Comparison of ENCODE assay signal across 8 cellular contexts in the genomic region with DNA sequence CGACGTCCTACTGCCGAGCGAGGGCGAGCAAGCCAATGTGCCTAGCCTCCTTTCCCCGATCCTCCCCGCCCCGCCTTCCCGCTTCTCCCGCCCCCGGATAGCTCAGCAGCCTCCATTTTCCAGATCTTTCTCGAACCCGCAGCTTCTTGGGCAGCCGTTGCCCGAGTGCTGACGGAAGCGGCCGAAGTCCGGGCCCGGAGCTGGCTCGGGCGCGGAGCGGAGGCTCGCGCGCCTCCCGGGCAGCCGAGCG. TPM values are rescaled to one million over a fixed set of nuclear protein-coding genes. Genes with fewer than 3 reads are reported as not detected.
DNase-seq lines count a peak whose midpoint lies in the region; ATAC-seq, FAIRE-seq and TF ChIP-seq lines count a peak whose summit lies in the region.

No MANE protein-coding gene starts in this region.

- H3K4me1 ChIP-seq in A549 (no peaks in the 10 kb centered on the region), vagina (no peaks in the 10 kb centered on the region)

- no peaks in the 10 kb centered on the region for H4K20me1 ChIP-seq in neural cell (ENCODE audit: insufficient read depth)

- TF ChIP-seq CTCF in A549 (IDR thresholded peaks at IDR 0.05) (no peak), NB4 (IDR thresholded peaks at IDR 0.05; ENCODE audit: low read depth, low read length) (no peak), foreskin fibroblast (IDR thresholded peaks at IDR 0.05; ENCODE audit: low read depth, low read length) (no peak), neural cell (IDR thresholded peaks at IDR 0.05; ENCODE audit: poor library complexity, severe bottlenecking) (no peak), vagina (IDR thresholded peaks at IDR 0.05) (no peak)

- no peak for FAIRE-seq in A549 (lab: Jason Lieb, UNC)

- H3K9me3 ChIP-seq in A549 (no peaks in the 10 kb centered on the region), neural cell (ENCODE audit: low read length) (no peaks in the 10 kb centered on the region), vagina (no peaks in the 10 kb centered on the region)

- peaks cover 27% of the 10 kb centered on the region for H3K79me2 ChIP-seq in neural cell (replicated peaks; ENCODE audit: insufficient read depth, low read length)

- H3F3A ChIP-seq in neural cell (ENCODE audit: insufficient read depth, low read length, poor library complexity, severe bottlenecking), result no peaks in the 10 kb centered on the region

- DNase-seq in A549 (ENCODE audit: low read depth in 1 of 2, low spot score in 1 of 2) (peak; percentile 64 to 85), GF-D8 (lab: John Stamatoyannopoulos, UW) (peak; percentile 78), NB4 (ENCODE audit: low read depth) (no peak), foreskin fibroblast (peak; percentile 86 to 96), vagina (ENCODE audit: extremely low spot score in 2 of 2) (no peak)
- DNase-seq in activated CD4-positive, alpha-beta memory T cell treated with anti-CD3 and anti-CD28 coated beads for 36 hours, result peak; percentile 79

- H3K9me3 Mint-ChIP-seq in activated CD4-positive, alpha-beta memory T cell treated with anti-CD3 and anti-CD28 coated beads for 36 hours, result no peaks in the 10 kb centered on the region

- no peaks in the 10 kb centered on the region for H3K9me2 ChIP-seq in neural cell (ENCODE audit: insufficient read depth, low read length)

- POLR2A ChIA-PET in A549 (lab: Yijun Ruan, JAX), result interaction anchor here (0.6 to 2.7 kb wide), 6 partner anchors 24 to 790 kb away, joined by 3 to 18 read pairs (median 3); partner anchors contain the start of genes ABHD18, INTU, MFSD8 and PLK4
- POLR2A ChIA-PET in activated CD4-positive, alpha-beta memory T cell treated with anti-CD3 and anti-CD28 coated beads for 36 hours (lab: Charles Lee), result interaction anchor here (0.5 to 1.8 kb wide), 2 partner anchors 37 to 183 kb away, joined by 6 read pairs; partner anchors contain the start of genes ABHD18 and MFSD8

- H3K36me3 ChIP-seq in neural cell (ENCODE audit: insufficient read depth, low read length), result no peaks in the 10 kb centered on the region
- H3K36me3 ChIP-seq in vagina, result no peaks in the 10 kb centered on the region

- H3K27ac Mint-ChIP-seq in activated CD4-positive, alpha-beta memory T cell treated with anti-CD3 and anti-CD28 coated beads for 36 hours, result no peak overlapping the region

- H3K4me2 ChIP-seq in A549, result peak overlapping the region; percentile 87
- H3K4me2 ChIP-seq in neural cell (ENCODE audit: low read length), result no peak overlapping the region

- TF ChIP-seq EP300 in A549 (IDR thresholded peaks at IDR 0.05) (no peak), neural cell (conservative IDR thresholded peaks at IDR 0.05; ENCODE audit: poor library complexity, severe bottlenecking) (no peak)

- ATAC-seq in A549, result peak in 1 of 2 experiments; percentile 96; a peak in 2 of 6 replicates
- ATAC-seq in HG02571 (IDR thresholded peaks at IDR 0.05; ENCODE audit: unreplicated experiment), result peak; percentile 74

- peaks cover 18% of the 10 kb centered on the region for H3K4me1 Mint-ChIP-seq in activated CD4-positive, alpha-beta memory T cell treated with anti-CD3 and anti-CD28 coated beads for 36 hours (ENCODE audit: low read depth)

- peak overlapping the region; percentile 70 for H2AFZ ChIP-seq in neural cell (ENCODE audit: low read depth, low read length)

- H3K36me3 Mint-ChIP-seq in activated CD4-positive, alpha-beta memory T cell treated with anti-CD3 and anti-CD28 coated beads for 36 hours, result peaks cover 2% of the 10 kb centered on the region

- peak overlapping the region; percentile 79 for H3K4me3 Mint-ChIP-seq in activated CD4-positive, alpha-beta memory T cell treated with anti-CD3 and anti-CD28 coated beads for 36 hours

- H3K27ac ChIP-seq in A549 (peak overlapping the region; percentile 84 to 96), neural cell (ENCODE audit: low read length) (peak overlapping the region; percentile 84), vagina (peak overlapping the region; percentile 80)

- H3K9ac ChIP-seq in neural cell (ENCODE audit: low read length), result peak overlapping the region; percentile 86

- TF ChIP-seq POLR2A in A549 (IDR thresholded peaks at IDR 0.05; ENCODE audit: low read length) (no peak), NB4 (IDR thresholded peaks at IDR 0.05; ENCODE audit: extremely low read depth, insufficient read length) (no peak), vagina (IDR thresholded peaks at IDR 0.05) (no peak)

- H3K27me3 ChIP-seq in neural cell (ENCODE audit: insufficient read depth, low read depth, low read length) (no peaks in the 10 kb centered on the region), vagina (no peaks in the 10 kb centered on the region)

- H3K27me3 Mint-ChIP-seq in activated CD4-positive, alpha-beta memory T cell treated with anti-CD3 and anti-CD28 coated beads for 36 hours, result peaks cover 54% of the 10 kb centered on the region

- intact Hi-C loops in activated CD4-positive, alpha-beta memory T cell treated with anti-CD3 and anti-CD28 coated beads for 36 hours (cut with micrococcal nuclease), result loop anchor here (1.0 to 2.0 kb wide), 6 partner anchors 98 to 506 kb away; partner anchors contain the start of genes ABHD18, INTU, LARP1B and MFSD8
- intact Hi-C loops in vagina (cut with DNase I), result loop anchor here (5.0 kb wide), 1 partner anchor 185 kb away; the partner anchor contains the start of genes ABHD18 and MFSD8

- H3K4me3 ChIP-seq in A549 (peak overlapping the region; percentile 83), NB4 (ENCODE audit: low read depth, low read length) (peak overlapping the region; percentile 91), foreskin fibroblast (ENCODE audit: low read depth in 1 of 2, low read length in 2 of 2) (peak overlapping the region; percentile 88 to 95), neural cell (ENCODE audit: low read length) (peak overlapping the region; percentile 95), vagina (peak overlapping the region; percentile 67 to 68)

- TF ChIP-seq RAD21 in A549 (conservative IDR thresholded peaks at IDR 0.05 in 1 of 2, IDR thresholded peaks at IDR 0.05 in 1 of 2) (no peak), neural cell (conservative IDR thresholded peaks at IDR 0.05) (no peak)

- CTCF ChIA-PET in A549 (lab: Yijun Ruan, JAX), result interaction anchor here (1.5 kb wide), 1 partner anchor 18 kb away, joined by 10 read pairs; no protein-coding TSS in a partner anchor
- CTCF ChIA-PET in activated CD4-positive, alpha-beta memory T cell treated with anti-CD3 and anti-CD28 coated beads for 36 hours (lab: Charles Lee), result interaction anchor here (1.1 kb wide), 1 partner anchor 279 kb away, joined by 3 read pairs; the partner anchor contains the start of gene LARP1B

- no CpG with 5 or more reads among the region's 30 CpGs for WGBS in A549 (ENCODE audit: missing lambda C conversion rate)

TF ChIP-seq in A549, 52 proteins besides CTCF, POLR2A, EP300 and RAD21:
- peak; percentile 18 for TF ChIP-seq MAX (IDR thresholded peaks at IDR 0.05)
- no peak for TF ChIP-seq BHLHE40 (IDR thresholded peaks at IDR 0.05; ENCODE audit: low read depth, low read length)
- peak in 1 of 2 experiments; percentile 21; a peak in 1 of 5 replicates for TF ChIP-seq JUN (IDR thresholded peaks at IDR 0.05)

TF ChIP-seq in neural cell, 6 proteins besides CTCF, POLR2A, EP300 and RAD21 (continues in another document):
- TF ChIP-seq SMC3 (conservative IDR thresholded peaks at IDR 0.05; ENCODE audit: poor library complexity) (no peak), MXI1 (conservative IDR thresholded peaks at IDR 0.05; ENCODE audit: poor library complexity, severe bottlenecking) (no peak), EZH2 (IDR thresholded peaks at IDR 0.05; ENCODE audit: borderline replicate concordance, insufficient read depth, low read length, poor library complexity, severe bottlenecking) (no peak)
- TF ChIP-seq, protein P1, sequence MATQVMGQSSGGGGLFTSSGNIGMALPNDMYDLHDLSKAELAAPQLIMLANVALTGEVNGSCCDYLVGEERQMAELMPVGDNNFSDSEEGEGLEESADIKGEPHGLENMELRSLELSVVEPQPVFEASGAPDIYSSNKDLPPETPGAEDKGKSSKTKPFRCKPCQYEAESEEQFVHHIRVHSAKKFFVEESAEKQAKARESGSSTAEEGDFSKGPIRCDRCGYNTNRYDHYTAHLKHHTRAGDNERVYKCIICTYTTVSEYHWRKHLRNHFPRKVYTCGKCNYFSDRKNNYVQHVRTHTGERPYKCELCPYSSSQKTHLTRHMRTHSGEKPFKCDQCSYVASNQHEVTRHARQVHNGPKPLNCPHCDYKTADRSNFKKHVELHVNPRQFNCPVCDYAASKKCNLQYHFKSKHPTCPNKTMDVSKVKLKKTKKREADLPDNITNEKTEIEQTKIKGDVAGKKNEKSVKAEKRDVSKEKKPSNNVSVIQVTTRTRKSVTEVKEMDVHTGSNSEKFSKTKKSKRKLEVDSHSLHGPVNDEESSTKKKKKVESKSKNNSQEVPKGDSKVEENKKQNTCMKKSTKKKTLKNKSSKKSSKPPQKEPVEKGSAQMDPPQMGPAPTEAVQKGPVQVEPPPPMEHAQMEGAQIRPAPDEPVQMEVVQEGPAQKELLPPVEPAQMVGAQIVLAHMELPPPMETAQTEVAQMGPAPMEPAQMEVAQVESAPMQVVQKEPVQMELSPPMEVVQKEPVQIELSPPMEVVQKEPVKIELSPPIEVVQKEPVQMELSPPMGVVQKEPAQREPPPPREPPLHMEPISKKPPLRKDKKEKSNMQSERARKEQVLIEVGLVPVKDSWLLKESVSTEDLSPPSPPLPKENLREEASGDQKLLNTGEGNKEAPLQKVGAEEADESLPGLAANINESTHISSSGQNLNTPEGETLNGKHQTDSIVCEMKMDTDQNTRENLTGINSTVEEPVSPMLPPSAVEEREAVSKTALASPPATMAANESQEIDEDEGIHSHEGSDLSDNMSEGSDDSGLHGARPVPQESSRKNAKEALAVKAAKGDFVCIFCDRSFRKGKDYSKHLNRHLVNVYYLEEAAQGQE (IDR thresholded peaks at IDR 0.05; ENCODE audit: borderline replicate concordance), result no peak

RNA-seq across cellular contexts. Expression of gene HSPA4L, which starts 0.2 kb away (rescaled TPM):
- polyA plus RNA-seq in A549 (2011; rRNA removed) (9.2 and 12.1 TPM in 2 replicates), A549 (2017; fragmentation: RNase III; extraction: RNeasy Plus Mini Kit Qiagen cat#74134 plus additional on column Dnase treatment) (10.3 to 14.8 TPM (median 10.9 TPM) in 3 replicates), neural cell (12.5 and 13.0 TPM in 2 replicates)
- 1.9 and 2.2 TPM in 2 replicates for polyA plus RNA-seq in A549 (2012; cell fraction: cytosol; rRNA removed)
- 3.4 and 3.6 TPM in 2 replicates for polyA plus RNA-seq in A549 (2012; cell fraction: nucleus; rRNA removed)
- 11.1 and 12.1 TPM in 2 replicates for polyA minus RNA-seq in A549 (2011; rRNA and poly(A)+ RNA removed)
- 1 to 10 TPM; 1.9 to 3.0 TPM for total RNA-seq in activated CD4-positive, alpha-beta memory T cell treated with anti-CD3 and anti-CD28 coated beads for 36 hours
- 28.0 and 36.0 TPM in 2 replicates for polyA minus RNA-seq in neural cell
- total RNA-seq in vagina, result 14.2 TPM

RNA-seq across cellular contexts. Expression of gene SLC25A31, which starts 51.8 kb away (rescaled TPM):
- polyA plus RNA-seq in A549 (2011; rRNA removed) (not detected in 2 replicates), A549 (2017; fragmentation: RNase III; extraction: RNeasy Plus Mini Kit Qiagen cat#74134 plus additional on column Dnase treatment) (not detected in 3 replicates), neural cell (0.28 TPM in 1 of 2 replicates, not detected in the other)
- not detected in 2 replicates for polyA plus RNA-seq in A549 (2012; cell fraction: cytosol; rRNA removed)
- not detected in 2 replicates for polyA plus RNA-seq in A549 (2012; cell fraction: nucleus; rRNA removed)
- polyA minus RNA-seq in A549 (2011; rRNA and poly(A)+ RNA removed), result not detected in 2 replicates
- total RNA-seq in activated CD4-positive, alpha-beta memory T cell treated with anti-CD3 and anti-CD28 coated beads for 36 hours, result not detected
- not detected in 2 replicates for polyA minus RNA-seq in neural cell
- total RNA-seq in vagina, result not detected

Comparison
In these comparisons a context has a peak if more than half of its experiments do, and no peak if none do; other contexts are left out.
1. DNase-seq: peak in A549 (2 of 2), GF-D8 (single experiment), activated CD4-positive, alpha-beta memory T cell treated with anti-CD3 and anti-CD28 coated beads for 36 hours (single experiment) and foreskin fibroblast (2 of 2); none in NB4 (single experiment) and vagina (0 of 2).
2. Peak in every context shown above with its lines, with median percentiles within 50 percentile points of each other: H3K27ac ChIP-seq and H3K4me3 ChIP-seq.